23 cellular contexts compared by ENCODE assay signal in the genomic region with DNA sequence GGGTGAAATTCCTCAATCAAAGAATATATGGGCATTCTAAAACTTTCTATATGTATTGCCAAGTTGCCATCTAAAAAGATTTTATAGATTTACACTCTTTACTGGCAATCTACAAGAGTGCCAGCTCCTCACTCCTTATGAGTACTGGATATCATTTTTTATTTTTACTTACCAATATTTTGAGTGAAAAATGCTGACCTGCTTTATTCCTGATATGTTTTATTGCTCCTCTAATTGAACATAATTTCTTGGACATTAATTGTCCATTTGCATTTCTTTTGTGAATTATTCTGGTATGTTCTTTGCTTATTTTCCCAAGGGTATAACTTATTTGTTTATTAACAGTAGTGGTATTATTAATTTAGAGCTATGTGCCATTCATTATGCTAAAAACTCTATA.
DNase-seq lines count a peak whose midpoint lies in the region; ATAC-seq, FAIRE-seq and TF ChIP-seq lines count a peak whose summit lies in the region.
"Had no signal": no experiment of that assay in that cellular context is flagged by ENCODE, and none has a peak within 500 bp of the region (broad histone marks: within the 10 kb centered on the region; RNA-seq: fewer than 3 reads in every experiment).

No MANE protein-coding gene starts in this region.

- FAIRE-seq in HepG2 (lab: Jason Lieb, UNC) (no peak), small intestine (lab: Jason Lieb, UNC) (peak; percentile 51)
- FAIRE-seq: GM12878, GM12892, GM18507 had no signal

- H3K79me2 ChIP-seq in HepG2 (ENCODE audit: insufficient read depth, low read length), result no peaks in the 10 kb centered on the region

- TF ChIP-seq RAD21 in HepG2 (CRISPR knock-in tag; IDR thresholded peaks at IDR 0.05), result no peak

- no peaks in the 10 kb centered on the region for H3K36me3 ChIP-seq in HepG2 (replicated peaks in 1 of 2; ENCODE audit: control insufficient read depth in 1 of 2, insufficient read depth in 2 of 2, low read length in 2 of 2)
- no peaks in the 10 kb centered on the region for H3K36me3 ChIP-seq in right lobe of liver
- no peaks in the 10 kb centered on the region for H3K36me3 ChIP-seq in SJSA1
- no peaks in the 10 kb centered on the region for H3K36me3 ChIP-seq in small intestine (ENCODE audit: control insufficient read depth in 2 of 2, insufficient read depth in 2 of 2, low read length in 2 of 2)
- H3K36me3 ChIP-seq: BE2C, BLaER1 had no signal

- DNase-seq in HepG2 (ENCODE audit: low spot score) (no peak), right lobe of liver (no peak), SJSA1 (ENCODE audit: low read depth in 1 of 2, low spot score in 2 of 2) (no peak), small intestine (no peak), iPS-NIHi11 (ENCODE audit: low spot score) (no peak)
- no peak for DNase-seq in stimulated activated CD4-positive, alpha-beta T cell treated with anti-CD3 and anti-CD28 coated beads, Interleukin-2, amount 100 ng/mL, for 48 hours
- DNase-seq: BE2C; C1 segment of cervical spinal cord; CD4-positive, alpha-beta memory T cell; CD4-positive, CD25-positive, alpha-beta regulatory T cell; CD8-positive, alpha-beta memory T cell; COR-L47; DMS 273 treated with DMSO at 0.1 percent for 48 hours; DMS153; DMS53; DMS79; DND-41; GDM1 had no signal

- peaks cover 0 to 4% of the 10 kb centered on the region in 2 experiments; a peak in 1 of 5 replicates for H3K27me3 ChIP-seq in HepG2 (ENCODE audit: control insufficient read depth in 1 of 2, insufficient read depth in 2 of 2, low read length in 2 of 2)
- H3K27me3 ChIP-seq in right lobe of liver, result no peaks in the 10 kb centered on the region
- H3K27me3 ChIP-seq in SJSA1 (replicated peaks), result no peaks in the 10 kb centered on the region
- H3K27me3 ChIP-seq in small intestine (ENCODE audit: control insufficient read depth in 2 of 2, insufficient read depth in 2 of 2, low read length in 2 of 2), result no peaks in the 10 kb centered on the region
- H3K27me3 ChIP-seq: BE2C, BLaER1 had no signal

- CTCF ChIA-PET in HepG2 (lab: Yijun Ruan, JAX; ENCODE audit: low intra/inter-chr PET ratio, low total read pairs), result no interaction called here

- no peak for TF ChIP-seq EP300 in HepG2 (IDR thresholded peaks at IDR 0.05; ENCODE audit: low read depth in 2 of 2, low read length in 2 of 2)
- TF ChIP-seq EP300 in HepG2 (CRISPR knock-in tag; IDR thresholded peaks at IDR 0.05; ENCODE audit: borderline replicate concordance), result no peak

- H2AFZ ChIP-seq in HepG2 (ENCODE audit: low read length), result no peak overlapping the region

- no peak overlapping the region for H3K27ac ChIP-seq in HepG2 (ENCODE audit: extremely low read length, insufficient read depth, low read length)
- H3K27ac ChIP-seq in right lobe of liver, result no peak overlapping the region
- H3K27ac ChIP-seq in SJSA1, result peak overlapping the region; percentile 18; the same call in 1 of the 2 replicates
- H3K27ac ChIP-seq in small intestine (ENCODE audit: low read depth in 1 of 2, low read length in 1 of 2), result no peak overlapping the region
- H3K27ac ChIP-seq: 22Rv1, BLaER1 had no signal

- no peak for ATAC-seq in HepG2
- ATAC-seq in right lobe of liver, result no peak
- ATAC-seq: GM12878 had no signal

- H4K20me1 ChIP-seq in HepG2 (ENCODE audit: insufficient read depth, low read length), result no peaks in the 10 kb centered on the region
- H4K20me1 ChIP-seq: BLaER1 had no signal

- intact Hi-C loops in HepG2 (cut with micrococcal nuclease; ENCODE audit: unreplicated experiment) (no loop called here), right lobe of liver (cut with DNase I) (no loop called here)

- H3K4me1 ChIP-seq in HepG2 (ENCODE audit: insufficient read depth, low read length), result no peaks in the 10 kb centered on the region
- H3K4me1 ChIP-seq in right lobe of liver, result no peaks in the 10 kb centered on the region
- peaks cover 36% of the 10 kb centered on the region for H3K4me1 ChIP-seq in SJSA1 (replicated peaks)
- no peaks in the 10 kb centered on the region for H3K4me1 ChIP-seq in small intestine (ENCODE audit: control insufficient read depth in 2 of 2, insufficient read depth in 1 of 2, low read depth in 1 of 2, low read length in 1 of 2)

- no peak overlapping the region for H3K4me2 ChIP-seq in HepG2 (ENCODE audit: low read depth, low read length)

- no peak overlapping the region for H3K9ac ChIP-seq in HepG2 (ENCODE audit: insufficient read depth, low read depth, low read length)
- H3K9ac ChIP-seq: BLaER1 had no signal

- H3K9me3 ChIP-seq in HepG2 (ENCODE audit: low read length), result no peaks in the 10 kb centered on the region
- H3K9me3 ChIP-seq in right lobe of liver, result no peaks in the 10 kb centered on the region
- H3K9me3 ChIP-seq in SJSA1 (replicated peaks), result no peaks in the 10 kb centered on the region
- no peaks in the 10 kb centered on the region for H3K9me3 ChIP-seq in small intestine (ENCODE audit: control insufficient read depth, low read depth)
- H3K9me3 ChIP-seq: BE2C, BLaER1 had no signal

- POLR2A ChIA-PET in HepG2 (lab: Yijun Ruan, JAX), result no interaction called here

- in situ Hi-C loops in HepG2 (cut with HindIII; ENCODE audit: extremely low pct_ligation_motif_present, low pct_unique_long_range_greater_than_20kb), result no loop called here

- H3K4me3 ChIP-seq in HepG2 (replicated peaks in 1 of 3; ENCODE audit: insufficient read depth in 1 of 3, low read depth in 2 of 3, low read length in 3 of 3) (no peak overlapping the region), right lobe of liver (no peak overlapping the region), SJSA1 (no peak overlapping the region), small intestine (ENCODE audit: low read depth in 1 of 2, low read length in 2 of 2) (no peak overlapping the region)
- H3K4me3 ChIP-seq: BLaER1, GM12878 had no signal

- TF ChIP-seq CTCF in HepG2 (CRISPR knock-in tag; IDR thresholded peaks at IDR 0.05), result no peak
- TF ChIP-seq CTCF in right lobe of liver (IDR thresholded peaks at IDR 0.05), result no peak

- no peak for TF ChIP-seq POLR2A in HepG2 (IDR thresholded peaks at IDR 0.05; ENCODE audit: insufficient read depth in 1 of 2, low read depth in 2 of 2, low read length in 2 of 2)
- TF ChIP-seq POLR2A in right lobe of liver (IDR thresholded peaks at IDR 0.05), result no peak

- no TSS peak for BruUV-seq in HepG2 (replicated peaks; lab: Mats Ljungman, UMichigan)

TF ChIP-seq in HepG2, 621 proteins besides CTCF, POLR2A, EP300 and RAD21:
- TF ChIP-seq ZNF747 (CRISPR knock-in tag; IDR thresholded peaks at IDR 0.05; ENCODE audit: borderline replicate concordance) (no peak), KLF16 (CRISPR knock-in tag; IDR thresholded peaks at IDR 0.05) (no peak), CHD4 (IDR thresholded peaks at IDR 0.05; ENCODE audit: borderline replicate concordance, low read length) (no peak), ZNF432 (CRISPR knock-in tag; IDR thresholded peaks at IDR 0.05; ENCODE audit: borderline replicate concordance) (no peak), MAFK (conservative IDR thresholded peaks at IDR 0.05 in 1 of 2, IDR thresholded peaks at IDR 0.05 in 1 of 2; ENCODE audit: low read length in 2 of 2) (peak; percentile 30 to 49; a peak in 3 of 4 replicates), ZBTB7B (CRISPR knock-in tag; IDR thresholded peaks at IDR 0.05) (no peak), MAFF (IDR thresholded peaks at IDR 0.05; ENCODE audit: low read depth, low read length) (peak; percentile 30; the same call in 1 of the 2 replicates), ZMAT3 (CRISPR knock-in tag; conservative IDR thresholded peaks at IDR 0.05) (no peak)
- TF ChIP-seq, protein P1, sequence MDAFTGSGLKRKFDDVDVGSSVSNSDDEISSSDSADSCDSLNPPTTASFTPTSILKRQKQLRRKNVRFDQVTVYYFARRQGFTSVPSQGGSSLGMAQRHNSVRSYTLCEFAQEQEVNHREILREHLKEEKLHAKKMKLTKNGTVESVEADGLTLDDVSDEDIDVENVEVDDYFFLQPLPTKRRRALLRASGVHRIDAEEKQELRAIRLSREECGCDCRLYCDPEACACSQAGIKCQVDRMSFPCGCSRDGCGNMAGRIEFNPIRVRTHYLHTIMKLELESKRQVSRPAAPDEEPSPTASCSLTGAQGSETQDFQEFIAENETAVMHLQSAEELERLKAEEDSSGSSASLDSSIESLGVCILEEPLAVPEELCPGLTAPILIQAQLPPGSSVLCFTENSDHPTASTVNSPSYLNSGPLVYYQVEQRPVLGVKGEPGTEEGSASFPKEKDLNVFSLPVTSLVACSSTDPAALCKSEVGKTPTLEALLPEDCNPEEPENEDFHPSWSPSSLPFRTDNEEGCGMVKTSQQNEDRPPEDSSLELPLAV (CRISPR knock-in tag; conservative IDR thresholded peaks at IDR 0.05; ENCODE audit: low read depth), result no peak
